In genomic region chr21:34745557-34746255, GRCh38 we compare ENCODE assay signal across 8 cellular contexts.
DNase-seq lines count a peak whose midpoint lies in the region; ATAC-seq and TF ChIP-seq lines count a peak whose summit lies in the region.

No MANE protein-coding gene starts in this region.

- no peaks in the 10 kb centered on the region for H3K9me3 Mint-ChIP-seq in activated B cell treated with CpG ODN at 0.5 μM for 24 hours
- no peaks in the 10 kb centered on the region for H3K9me3 Mint-ChIP-seq in central memory CD8-positive, alpha-beta T cell

- intact Hi-C loops in activated B cell treated with CpG ODN at 0.5 μM for 24 hours (cut with micrococcal nuclease): loop anchor here (1.0 kb wide), 8 partner anchors 52 to 1283 kb away; no protein-coding TSS in a partner anchor

- H3K27me3 Mint-ChIP-seq in activated B cell treated with CpG ODN at 0.5 μM for 24 hours: peaks cover 16% of the 10 kb centered on the region
- H3K27me3 Mint-ChIP-seq in central memory CD8-positive, alpha-beta T cell: peaks cover 39% of the 10 kb centered on the region

- H3K27ac Mint-ChIP-seq in activated B cell treated with CpG ODN at 0.5 μM for 24 hours: no peak overlapping the region
- H3K27ac Mint-ChIP-seq in central memory CD8-positive, alpha-beta T cell (ENCODE audit: low read depth): no peak overlapping the region

- TF ChIP-seq CTCF in activated B cell treated with CpG ODN at 0.5 μM for 24 hours (IDR thresholded peaks at IDR 0.05): peak; percentile 36

- peak overlapping the region; percentile 72 for H3K4me3 Mint-ChIP-seq in activated B cell treated with CpG ODN at 0.5 μM for 24 hours
- peak overlapping the region; percentile 23 for H3K4me3 Mint-ChIP-seq in central memory CD8-positive, alpha-beta T cell

- CTCF ChIA-PET in activated B cell treated with CpG ODN at 0.5 μM for 24 hours (lab: Charles Lee): interaction anchor here (0.6 to 5.8 kb wide), 41 partner anchors 10 to 1285 kb away, joined by 3 to 121 read pairs (median 4); no protein-coding TSS in a partner anchor

- POLR2A ChIA-PET in activated B cell treated with CpG ODN at 0.5 μM for 24 hours (lab: Charles Lee): interaction anchor here (0.7 to 2.8 kb wide), 7 partner anchors 10 to 1094 kb away, joined by 3 to 28 read pairs (median 5); partner anchors contain the start of gene RUNX1

- peak; percentile 64 for ATAC-seq in HG03097 (IDR thresholded peaks at IDR 0.05; ENCODE audit: low FRiP score, unreplicated experiment)
- ATAC-seq in activated B cell treated with CpG ODN at 0.5 μM for 24 hours (ENCODE audit: low read depth): peak; percentile 95
- no peak for ATAC-seq in central memory CD8-positive, alpha-beta T cell (replicated peaks; ENCODE audit: extremely low read depth, poor library complexity, severe bottlenecking)

- H3K36me3 Mint-ChIP-seq in activated B cell treated with CpG ODN at 0.5 μM for 24 hours (ENCODE audit: low read depth): no peaks in the 10 kb centered on the region
- H3K36me3 Mint-ChIP-seq in central memory CD8-positive, alpha-beta T cell (ENCODE audit: insufficient read depth): no peaks in the 10 kb centered on the region

- DNase-seq in activated gamma-delta T cell treated with Interleukin-2 at 50 U/mL for 16 hours: peak; percentile 40
- no peak for DNase-seq in activated gamma-delta T cell (lab: John Stamatoyannopoulos, UW)
- peak; percentile 61 for DNase-seq in NCI-H2196 treated with DMSO at 0.1 percent for 48 hours (lab: John Stamatoyannopoulos, UW; ENCODE audit: unreplicated experiment)
- DNase-seq in activated B cell treated with CpG ODN at 0.5 μM for 24 hours: peak; percentile 33
- peak; percentile 17 to 32 for DNase-seq in central memory CD8-positive, alpha-beta T cell (ENCODE audit: low spot score in 2 of 2)
- peak; percentile 90 for DNase-seq in kidney tubule cell (ENCODE audit: low spot score)
- DNase-seq in stimulated activated CD4-positive, alpha-beta T cell treated with anti-CD3 and anti-CD28 coated beads, Interleukin-2, amount 100 ng/mL, for 4 hours (ENCODE audit: low read depth): peak; percentile 29

- H3K4me1 Mint-ChIP-seq in activated B cell treated with CpG ODN at 0.5 μM for 24 hours: peaks cover 5% of the 10 kb centered on the region
- H3K4me1 Mint-ChIP-seq in central memory CD8-positive, alpha-beta T cell: no peaks in the 10 kb centered on the region
